8 cellular contexts compared by ENCODE assay signal in genomic region chr11:96246718-96247540, GRCh38.
A peak's percentile ranks its signal among the peaks of the same experiment; 100 is the strongest.
DNase-seq lines count a peak whose midpoint lies in the region; ATAC-seq and TF ChIP-seq lines count a peak whose summit lies in the region.

No MANE protein-coding gene starts in this region.

- no peaks in the 10 kb centered on the region for H3K9me3 Mint-ChIP-seq in activated naive CD4-positive, alpha-beta T cell treated with anti-CD3 and anti-CD28 coated beads for 36 hours
- no peaks in the 10 kb centered on the region for H3K9me3 Mint-ChIP-seq in activated B cell treated with CpG ODN at 0.5 μM for 24 hours
- no peaks in the 10 kb centered on the region for H3K9me3 Mint-ChIP-seq in type B pancreatic cell

- intact Hi-C loops in activated naive CD4-positive, alpha-beta T cell treated with anti-CD3 and anti-CD28 coated beads for 36 hours (cut with micrococcal nuclease): loop anchor here (1.0 to 10.0 kb wide), 3 partner anchors 7 to 1012 kb away; partner anchors contain the start of genes MTMR2 and SESN3
- intact Hi-C loops in activated B cell treated with CpG ODN at 0.5 μM for 24 hours (cut with micrococcal nuclease): no loop called here

- H3K4me1 ChIP-seq in SJCRH30: no peaks in the 10 kb centered on the region; the same call in 1 of the 2 replicates

- no peaks in the 10 kb centered on the region for H3K27me3 ChIP-seq in SJCRH30

- no peak for ATAC-seq in activated B cell treated with CpG ODN at 0.5 μM for 24 hours (ENCODE audit: low read depth)
- ATAC-seq in HG03139 (IDR thresholded peaks at IDR 0.05; ENCODE audit: unreplicated experiment): no peak

- H3K4me3 Mint-ChIP-seq in activated naive CD4-positive, alpha-beta T cell treated with anti-CD3 and anti-CD28 coated beads for 36 hours: peak overlapping the region; percentile 49
- H3K4me3 Mint-ChIP-seq in activated B cell treated with CpG ODN at 0.5 μM for 24 hours: no peak overlapping the region
- peak overlapping the region; percentile 46 for H3K4me3 Mint-ChIP-seq in type B pancreatic cell

- H3K4me3 ChIP-seq in SJCRH30: no peak overlapping the region

- POLR2A ChIA-PET in activated B cell treated with CpG ODN at 0.5 μM for 24 hours (lab: Charles Lee): no interaction called here

- no peak overlapping the region for H3K27ac ChIP-seq in SJCRH30

- peak overlapping the region; percentile 91 for H3K27ac Mint-ChIP-seq in activated naive CD4-positive, alpha-beta T cell treated with anti-CD3 and anti-CD28 coated beads for 36 hours
- H3K27ac Mint-ChIP-seq in activated B cell treated with CpG ODN at 0.5 μM for 24 hours (peak overlapping the region; percentile 74), type B pancreatic cell (peak overlapping the region; percentile 72)

- no peaks in the 10 kb centered on the region for H3K9me3 ChIP-seq in SJCRH30 (replicated peaks)

- no peaks in the 10 kb centered on the region for H3K27me3 Mint-ChIP-seq in activated naive CD4-positive, alpha-beta T cell treated with anti-CD3 and anti-CD28 coated beads for 36 hours (ENCODE audit: low read depth)
- H3K27me3 Mint-ChIP-seq in activated B cell treated with CpG ODN at 0.5 μM for 24 hours (no peaks in the 10 kb centered on the region), type B pancreatic cell (no peaks in the 10 kb centered on the region)

- peaks cover 74% of the 10 kb centered on the region for H3K4me1 Mint-ChIP-seq in activated naive CD4-positive, alpha-beta T cell treated with anti-CD3 and anti-CD28 coated beads for 36 hours (ENCODE audit: low read depth)
- H3K4me1 Mint-ChIP-seq in activated B cell treated with CpG ODN at 0.5 μM for 24 hours (peaks cover 62% of the 10 kb centered on the region), type B pancreatic cell (ENCODE audit: unreplicated experiment) (peaks cover 45% of the 10 kb centered on the region)

- H3K36me3 Mint-ChIP-seq in activated naive CD4-positive, alpha-beta T cell treated with anti-CD3 and anti-CD28 coated beads for 36 hours (ENCODE audit: low read depth): peaks cover 7% of the 10 kb centered on the region
- H3K36me3 Mint-ChIP-seq in activated B cell treated with CpG ODN at 0.5 μM for 24 hours (ENCODE audit: low read depth): peaks cover 5% of the 10 kb centered on the region
- peaks cover 1% of the 10 kb centered on the region for H3K36me3 Mint-ChIP-seq in type B pancreatic cell

- H3K36me3 ChIP-seq in SJCRH30: no peaks in the 10 kb centered on the region

- CTCF ChIA-PET in activated naive CD4-positive, alpha-beta T cell treated with anti-CD3 and anti-CD28 coated beads for 36 hours (lab: Charles Lee): no interaction called here
- CTCF ChIA-PET in activated B cell treated with CpG ODN at 0.5 μM for 24 hours (lab: Charles Lee): interaction anchor here (0.9 kb wide), 1 partner anchor 96 kb away, joined by 4 read pairs; the partner anchor contains the start of gene MAML2

- TF ChIP-seq CTCF in activated B cell treated with CpG ODN at 0.5 μM for 24 hours (IDR thresholded peaks at IDR 0.05) (no peak), type B pancreatic cell (conservative IDR thresholded peaks at IDR 0.05) (no peak)

- peak; percentile 38 for DNase-seq in activated naive CD4-positive, alpha-beta T cell treated with anti-CD3 and anti-CD28 coated beads for 36 hours
- DNase-seq in activated naive CD4-positive, alpha-beta T cell treated with anti-CD3 and anti-CD28 coated beads, Interleukin-2, amount 50 U/mL, for 16 hours: no peak
- DNase-seq in activated B cell treated with CpG ODN at 0.5 μM for 24 hours (no peak), inferior parietal cortex (ENCODE audit: extremely low spot score) (peak; percentile 43), type B pancreatic cell (ENCODE audit: extremely low spot score, unreplicated experiment) (no peak), SJCRH30 (no peak), occipital lobe (lab: John Stamatoyannopoulos, UW) (no peak)

Comparison
In these comparisons a context has a peak if more than half of its experiments do, and no peak if none do; other contexts are left out.
1. DNase-seq: peak in activated naive CD4-positive, alpha-beta T cell treated with anti-CD3 and anti-CD28 coated beads for 36 hours (single experiment) and inferior parietal cortex (single experiment); none in activated naive CD4-positive, alpha-beta T cell treated with anti-CD3 and anti-CD28 coated beads, Interleukin-2, amount 50 U/mL, for 16 hours (single experiment), activated B cell treated with CpG ODN at 0.5 μM for 24 hours (single experiment), type B pancreatic cell (single experiment), SJCRH30 (0 of 2) and occipital lobe (single experiment).
2. Peak in every context shown above with its lines, with median percentiles within 50 percentile points of each other: H3K27ac Mint-ChIP-seq.